ENCODE assay signal across 18 cellular contexts in genomic region chr4:163666335-163666888, GRCh38.
A peak's percentile ranks its signal among the peaks of the same experiment; 100 is the strongest.
DNase-seq lines count a peak whose midpoint lies in the region; ATAC-seq and TF ChIP-seq lines count a peak whose summit lies in the region.
"Had no signal": no experiment of that assay in that cellular context is flagged by ENCODE, and none has a peak within 500 bp of the region (broad histone marks: within the 10 kb centered on the region; RNA-seq: fewer than 3 reads in every experiment).

No MANE protein-coding gene starts in this region.

- DNase-seq in activated naive CD4-positive, alpha-beta T cell treated with anti-CD3 and anti-CD28 coated beads, Interleukin-2, amount 10 ng/mL, durations not matched to agents 7 days and 5 days, result no peak
- DNase-seq in NOMO-1 treated with DMSO at 0.1 percent for 48 hours (lab: John Stamatoyannopoulos, UW; ENCODE audit: unreplicated experiment) (peak; percentile 83), activated B cell treated with CpG ODN at 0.5 μM for 24 hours (no peak), NCI-H1417 (lab: John Stamatoyannopoulos, UW) (no peak), esophagus muscularis mucosa (ENCODE audit: extremely low spot score) (no peak)
- DNase-seq: activated CD4-positive, CD25-positive, alpha-beta regulatory T cell; activated CD8-positive, alpha-beta memory T cell treated with anti-CD3 and anti-CD28 coated beads, Interleukin-2, amount 50 U/mL, for 48 hours; adrenal gland; DMS 273 treated with DMSO at 0.1 percent for 48 hours; NCI-H2081 treated with DMSO at 0.1 percent for 48 hours; right cardiac atrium; stimulated activated CD4-positive, alpha-beta T cell treated with anti-CD3 and anti-CD28 coated beads, Interleukin-1b, Interleukin-23, amount 100 ng/mL, for 48 hours; stimulated activated CD8-positive, alpha-beta memory T cell treated with anti-CD3 and anti-CD28 coated beads, Interleukin-4, amount 100 ng/mL, for 48 hours; SW 1271; thyroid gland had no signal

- POLR2A ChIA-PET in activated B cell treated with CpG ODN at 0.5 μM for 24 hours (lab: Charles Lee), result interaction anchor here (0.8 to 8.3 kb wide), 18 partner anchors 7 to 172 kb away, joined by 3 to 203 read pairs (median 4); partner anchors contain the start of gene TMA16

- H3K9me3 Mint-ChIP-seq in activated naive CD4-positive, alpha-beta T cell treated with anti-CD3 and anti-CD28 coated beads, Interleukin-2, amount 50 U/mL, for 24 hours, result no peaks in the 10 kb centered on the region
- no peaks in the 10 kb centered on the region for H3K9me3 Mint-ChIP-seq in activated naive CD4-positive, alpha-beta T cell treated with anti-CD3 and anti-CD28 coated beads, Interleukin-2, amount 10 ng/mL, durations not matched to agents 7 days and 5 days
- H3K9me3 Mint-ChIP-seq in activated B cell treated with CpG ODN at 0.5 μM for 24 hours, result no peaks in the 10 kb centered on the region
- H3K9me3 Mint-ChIP-seq in stimulated activated memory B cell treated with anti-CD40 and anti-IgM and Interleukin-4, amounts not matched to agents 10 μg/mL and 1 μg/mL and 100 μg/mL, for 72 hours, result no peaks in the 10 kb centered on the region

- H3K27ac Mint-ChIP-seq in activated naive CD4-positive, alpha-beta T cell treated with anti-CD3 and anti-CD28 coated beads, Interleukin-2, amount 50 U/mL, for 24 hours, result peak overlapping the region; percentile 43
- H3K27ac Mint-ChIP-seq in activated naive CD4-positive, alpha-beta T cell treated with anti-CD3 and anti-CD28 coated beads, Interleukin-2, amount 10 ng/mL, durations not matched to agents 7 days and 5 days, result no peak overlapping the region
- peak overlapping the region; percentile 95 for H3K27ac Mint-ChIP-seq in activated B cell treated with CpG ODN at 0.5 μM for 24 hours
- peak overlapping the region; percentile 92 for H3K27ac Mint-ChIP-seq in stimulated activated memory B cell treated with anti-CD40 and anti-IgM and Interleukin-4, amounts not matched to agents 10 μg/mL and 1 μg/mL and 100 μg/mL, for 72 hours

- H3K27me3 ChIP-seq in gastroesophageal sphincter (no peaks in the 10 kb centered on the region), esophagus muscularis mucosa (no peaks in the 10 kb centered on the region)
- H3K27me3 ChIP-seq: adrenal gland, thyroid gland had no signal

- H3K4me3 Mint-ChIP-seq in activated naive CD4-positive, alpha-beta T cell treated with anti-CD3 and anti-CD28 coated beads, Interleukin-2, amount 50 U/mL, for 24 hours, result peak overlapping the region; percentile 64
- no peak overlapping the region for H3K4me3 Mint-ChIP-seq in activated naive CD4-positive, alpha-beta T cell treated with anti-CD3 and anti-CD28 coated beads, Interleukin-2, amount 10 ng/mL, durations not matched to agents 7 days and 5 days
- H3K4me3 Mint-ChIP-seq in activated B cell treated with CpG ODN at 0.5 μM for 24 hours, result peak overlapping the region; percentile 73
- peak overlapping the region; percentile 41 for H3K4me3 Mint-ChIP-seq in stimulated activated memory B cell treated with anti-CD40 and anti-IgM and Interleukin-4, amounts not matched to agents 10 μg/mL and 1 μg/mL and 100 μg/mL, for 72 hours

- H3K9me3 ChIP-seq in gastroesophageal sphincter (no peaks in the 10 kb centered on the region), esophagus muscularis mucosa (no peaks in the 10 kb centered on the region)
- H3K9me3 ChIP-seq: adrenal gland, thyroid gland had no signal

- H3K36me3 ChIP-seq in gastroesophageal sphincter (no peaks in the 10 kb centered on the region), esophagus muscularis mucosa (no peaks in the 10 kb centered on the region)
- H3K36me3 ChIP-seq: adrenal gland, thyroid gland had no signal

- no peak for TF ChIP-seq CTCF in activated B cell treated with CpG ODN at 0.5 μM for 24 hours (IDR thresholded peaks at IDR 0.05)
- TF ChIP-seq CTCF in gastroesophageal sphincter (IDR thresholded peaks at IDR 0.05), result no peak
- no peak for TF ChIP-seq CTCF in esophagus muscularis mucosa (IDR thresholded peaks at IDR 0.05)

- TF ChIP-seq EP300 in gastroesophageal sphincter (IDR thresholded peaks at IDR 0.05), result no peak
- TF ChIP-seq EP300 in esophagus muscularis mucosa (IDR thresholded peaks at IDR 0.05), result no peak

- TF ChIP-seq POLR2A in gastroesophageal sphincter (IDR thresholded peaks at IDR 0.05), result no peak
- TF ChIP-seq POLR2A in esophagus muscularis mucosa (IDR thresholded peaks at IDR 0.05; ENCODE audit: low read depth), result no peak

- H3K4me1 ChIP-seq in gastroesophageal sphincter, result no peaks in the 10 kb centered on the region
- no peaks in the 10 kb centered on the region for H3K4me1 ChIP-seq in esophagus muscularis mucosa
- H3K4me1 ChIP-seq: adrenal gland, thyroid gland had no signal

- intact Hi-C loops in activated B cell treated with CpG ODN at 0.5 μM for 24 hours (cut with micrococcal nuclease), result loop anchor here (1.0 to 10.0 kb wide), 2 partner anchors 8 to 1448 kb away; partner anchors contain the start of gene TMEM192
- intact Hi-C loops in esophagus muscularis mucosa (cut with DNase I), result no loop called here

- H3K27ac ChIP-seq in gastroesophageal sphincter, result no peak overlapping the region
- H3K27ac ChIP-seq in esophagus muscularis mucosa (replicated peaks in 1 of 4), result peak overlapping the region in 1 of 4 donors; percentile 1
- H3K27ac ChIP-seq: thyroid gland had no signal

- peaks cover 71% of the 10 kb centered on the region for H3K4me1 Mint-ChIP-seq in activated naive CD4-positive, alpha-beta T cell treated with anti-CD3 and anti-CD28 coated beads, Interleukin-2, amount 50 U/mL, for 24 hours
- peaks cover 3% of the 10 kb centered on the region for H3K4me1 Mint-ChIP-seq in activated naive CD4-positive, alpha-beta T cell treated with anti-CD3 and anti-CD28 coated beads, Interleukin-2, amount 10 ng/mL, durations not matched to agents 7 days and 5 days
- peaks cover 89% of the 10 kb centered on the region for H3K4me1 Mint-ChIP-seq in activated B cell treated with CpG ODN at 0.5 μM for 24 hours
- peaks cover 79% of the 10 kb centered on the region for H3K4me1 Mint-ChIP-seq in stimulated activated memory B cell treated with anti-CD40 and anti-IgM and Interleukin-4, amounts not matched to agents 10 μg/mL and 1 μg/mL and 100 μg/mL, for 72 hours

- ATAC-seq in activated B cell treated with CpG ODN at 0.5 μM for 24 hours (ENCODE audit: low read depth) (no peak), gastroesophageal sphincter (no peak)
- ATAC-seq in stimulated activated memory B cell treated with anti-CD40 and anti-IgM and Interleukin-4, amounts not matched to agents 10 μg/mL and 1 μg/mL and 100 μg/mL, for 72 hours, result no peak
- ATAC-seq: right cardiac atrium had no signal

- CTCF ChIA-PET in activated naive CD4-positive, alpha-beta T cell treated with anti-CD3 and anti-CD28 coated beads, Interleukin-2, amount 10 ng/mL, durations not matched to agents 7 days and 5 days (lab: Charles Lee), result interaction anchor here (0.6 kb wide), 1 partner anchor 14 kb away, joined by 3 read pairs; no protein-coding TSS in a partner anchor
- CTCF ChIA-PET in activated B cell treated with CpG ODN at 0.5 μM for 24 hours (lab: Charles Lee), result interaction anchor here (1.0 to 24.9 kb wide), 8 partner anchors 11 to 114 kb away, joined by 3 to 767 read pairs (median 16); no protein-coding TSS in a partner anchor

- H3K36me3 Mint-ChIP-seq in activated naive CD4-positive, alpha-beta T cell treated with anti-CD3 and anti-CD28 coated beads, Interleukin-2, amount 50 U/mL, for 24 hours, result no peaks in the 10 kb centered on the region
- H3K36me3 Mint-ChIP-seq in activated naive CD4-positive, alpha-beta T cell treated with anti-CD3 and anti-CD28 coated beads, Interleukin-2, amount 10 ng/mL, durations not matched to agents 7 days and 5 days, result no peaks in the 10 kb centered on the region
- H3K36me3 Mint-ChIP-seq in activated B cell treated with CpG ODN at 0.5 μM for 24 hours (ENCODE audit: low read depth), result peaks cover 4% of the 10 kb centered on the region
- no peaks in the 10 kb centered on the region for H3K36me3 Mint-ChIP-seq in stimulated activated memory B cell treated with anti-CD40 and anti-IgM and Interleukin-4, amounts not matched to agents 10 μg/mL and 1 μg/mL and 100 μg/mL, for 72 hours

- no peak overlapping the region for H3K4me3 ChIP-seq in gastroesophageal sphincter
- no peak overlapping the region for H3K4me3 ChIP-seq in esophagus muscularis mucosa
- H3K4me3 ChIP-seq: adrenal gland, thyroid gland had no signal

- H3K27me3 Mint-ChIP-seq in activated naive CD4-positive, alpha-beta T cell treated with anti-CD3 and anti-CD28 coated beads, Interleukin-2, amount 50 U/mL, for 24 hours, result no peaks in the 10 kb centered on the region
- H3K27me3 Mint-ChIP-seq in activated naive CD4-positive, alpha-beta T cell treated with anti-CD3 and anti-CD28 coated beads, Interleukin-2, amount 10 ng/mL, durations not matched to agents 7 days and 5 days, result no peaks in the 10 kb centered on the region
- H3K27me3 Mint-ChIP-seq in activated B cell treated with CpG ODN at 0.5 μM for 24 hours, result no peaks in the 10 kb centered on the region
- H3K27me3 Mint-ChIP-seq in stimulated activated memory B cell treated with anti-CD40 and anti-IgM and Interleukin-4, amounts not matched to agents 10 μg/mL and 1 μg/mL and 100 μg/mL, for 72 hours, result no peaks in the 10 kb centered on the region
